ENCODE assay signal across 1 cellular context in genomic region chr15:92882697-92883642, GRCh38.
TF ChIP-seq lines count a peak whose summit lies in the region.

No MANE protein-coding gene starts in this region.

TF ChIP-seq in HepG2, 621 proteins besides CTCF, POLR2A, EP300 and RAD21 (continued from another document and continues in another):
- TF ChIP-seq ZNF691 (CRISPR knock-in tag; IDR thresholded peaks at IDR 0.05; ENCODE audit: borderline replicate concordance, low read depth), result no peak
- no peak for TF ChIP-seq ZIK1 (CRISPR knock-in tag; IDR thresholded peaks at IDR 0.05; ENCODE audit: borderline replicate concordance, low read depth)
- TF ChIP-seq, protein P1, sequence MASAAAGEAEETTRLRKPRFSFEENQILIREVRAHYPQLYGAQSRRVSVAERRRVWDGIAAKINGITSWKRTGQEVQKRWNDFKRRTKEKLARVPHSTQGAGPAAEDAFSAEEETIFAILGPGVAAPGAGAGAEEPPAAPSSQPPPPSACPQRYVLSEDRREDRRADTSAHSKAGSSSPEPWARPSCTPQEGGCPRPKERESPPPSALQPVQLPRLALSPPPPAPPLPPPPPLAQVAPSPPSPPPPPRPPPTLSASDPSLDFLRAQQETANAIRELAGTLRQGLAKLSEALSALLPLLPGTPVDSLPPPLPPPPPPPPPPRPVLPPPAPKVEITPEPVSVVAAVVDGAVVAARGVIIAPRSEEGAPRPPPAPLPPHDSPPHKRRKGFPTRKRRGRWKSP (CRISPR knock-in tag; IDR thresholded peaks at IDR 0.05), result no peak
- no peak for TF ChIP-seq ZMYM2 (CRISPR knock-in tag; IDR thresholded peaks at IDR 0.05)
- TF ChIP-seq POLR2AphosphoS2 (IDR thresholded peaks at IDR 0.05; ENCODE audit: low read depth, low read length), result no peak
- no peak for TF ChIP-seq ZNF513 (CRISPR knock-in tag; conservative IDR thresholded peaks at IDR 0.05)
- no peak for TF ChIP-seq TBX3 (IDR thresholded peaks at IDR 0.05; ENCODE audit: borderline replicate concordance)
- no peak for TF ChIP-seq ZMAT3 (CRISPR knock-in tag; conservative IDR thresholded peaks at IDR 0.05)
- TF ChIP-seq SMYD3 (CRISPR knock-in tag; IDR thresholded peaks at IDR 0.05), result no peak
- TF ChIP-seq ZNF678 (CRISPR knock-in tag; IDR thresholded peaks at IDR 0.05), result no peak
- TF ChIP-seq ZFX (CRISPR knock-in tag; IDR thresholded peaks at IDR 0.05; ENCODE audit: low read depth), result no peak
- TF ChIP-seq RBM22 (optimal IDR thresholded peaks at IDR 0.05; ENCODE audit: low read length), result no peak
- no peak for TF ChIP-seq RARA (CRISPR knock-in tag; IDR thresholded peaks at IDR 0.05)
- TF ChIP-seq ZNF563 (CRISPR knock-in tag; IDR thresholded peaks at IDR 0.05), result no peak; the same call in 1 of the 2 replicates
- TF ChIP-seq ZNF317 (CRISPR knock-in tag; IDR thresholded peaks at IDR 0.05), result no peak
- TF ChIP-seq ZNF615 (CRISPR knock-in tag; IDR thresholded peaks at IDR 0.05; ENCODE audit: borderline replicate concordance), result no peak
- no peak for TF ChIP-seq PAF1 (CRISPR knock-in tag; IDR thresholded peaks at IDR 0.05)
- TF ChIP-seq ZNF143 (CRISPR knock-in tag; IDR thresholded peaks at IDR 0.05), result no peak
- no peak for TF ChIP-seq HNRNPLL (IDR thresholded peaks at IDR 0.05; ENCODE audit: low read depth, low read length, poor library complexity, severe bottlenecking)
- TF ChIP-seq KDM4B (CRISPR knock-in tag; IDR thresholded peaks at IDR 0.05), result no peak
- no peak for TF ChIP-seq SSRP1 (CRISPR knock-in tag; IDR thresholded peaks at IDR 0.05)
- no peak for TF ChIP-seq ZFP36L2 (CRISPR knock-in tag; IDR thresholded peaks at IDR 0.05)
- TF ChIP-seq ZBTB10 (CRISPR knock-in tag; IDR thresholded peaks at IDR 0.05; ENCODE audit: borderline replicate concordance), result no peak
- no peak for TF ChIP-seq ARID3A (IDR thresholded peaks at IDR 0.05; ENCODE audit: low read depth, low read length)
- no peak for TF ChIP-seq NFKBIZ (CRISPR knock-in tag; IDR thresholded peaks at IDR 0.05)
- TF ChIP-seq KDM5B (CRISPR knock-in tag; IDR thresholded peaks at IDR 0.05; ENCODE audit: borderline replicate concordance), result no peak
- TF ChIP-seq, protein P2, sequence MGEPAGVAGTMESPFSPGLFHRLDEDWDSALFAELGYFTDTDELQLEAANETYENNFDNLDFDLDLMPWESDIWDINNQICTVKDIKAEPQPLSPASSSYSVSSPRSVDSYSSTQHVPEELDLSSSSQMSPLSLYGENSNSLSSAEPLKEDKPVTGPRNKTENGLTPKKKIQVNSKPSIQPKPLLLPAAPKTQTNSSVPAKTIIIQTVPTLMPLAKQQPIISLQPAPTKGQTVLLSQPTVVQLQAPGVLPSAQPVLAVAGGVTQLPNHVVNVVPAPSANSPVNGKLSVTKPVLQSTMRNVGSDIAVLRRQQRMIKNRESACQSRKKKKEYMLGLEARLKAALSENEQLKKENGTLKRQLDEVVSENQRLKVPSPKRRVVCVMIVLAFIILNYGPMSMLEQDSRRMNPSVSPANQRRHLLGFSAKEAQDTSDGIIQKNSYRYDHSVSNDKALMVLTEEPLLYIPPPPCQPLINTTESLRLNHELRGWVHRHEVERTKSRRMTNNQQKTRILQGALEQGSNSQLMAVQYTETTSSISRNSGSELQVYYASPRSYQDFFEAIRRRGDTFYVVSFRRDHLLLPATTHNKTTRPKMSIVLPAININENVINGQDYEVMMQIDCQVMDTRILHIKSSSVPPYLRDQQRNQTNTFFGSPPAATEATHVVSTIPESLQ (CRISPR knock-in tag; conservative IDR thresholded peaks at IDR 0.05), result no peak
- TF ChIP-seq PBX2 (CRISPR knock-in tag; IDR thresholded peaks at IDR 0.05), result no peak
- peak; percentile 39; the same call in 1 of the 2 replicates for TF ChIP-seq ZMYM4 (CRISPR knock-in tag; IDR thresholded peaks at IDR 0.05)
- no peak for TF ChIP-seq IRX3 (CRISPR knock-in tag; IDR thresholded peaks at IDR 0.05; ENCODE audit: borderline replicate concordance, low read depth)
- TF ChIP-seq, protein P3, sequence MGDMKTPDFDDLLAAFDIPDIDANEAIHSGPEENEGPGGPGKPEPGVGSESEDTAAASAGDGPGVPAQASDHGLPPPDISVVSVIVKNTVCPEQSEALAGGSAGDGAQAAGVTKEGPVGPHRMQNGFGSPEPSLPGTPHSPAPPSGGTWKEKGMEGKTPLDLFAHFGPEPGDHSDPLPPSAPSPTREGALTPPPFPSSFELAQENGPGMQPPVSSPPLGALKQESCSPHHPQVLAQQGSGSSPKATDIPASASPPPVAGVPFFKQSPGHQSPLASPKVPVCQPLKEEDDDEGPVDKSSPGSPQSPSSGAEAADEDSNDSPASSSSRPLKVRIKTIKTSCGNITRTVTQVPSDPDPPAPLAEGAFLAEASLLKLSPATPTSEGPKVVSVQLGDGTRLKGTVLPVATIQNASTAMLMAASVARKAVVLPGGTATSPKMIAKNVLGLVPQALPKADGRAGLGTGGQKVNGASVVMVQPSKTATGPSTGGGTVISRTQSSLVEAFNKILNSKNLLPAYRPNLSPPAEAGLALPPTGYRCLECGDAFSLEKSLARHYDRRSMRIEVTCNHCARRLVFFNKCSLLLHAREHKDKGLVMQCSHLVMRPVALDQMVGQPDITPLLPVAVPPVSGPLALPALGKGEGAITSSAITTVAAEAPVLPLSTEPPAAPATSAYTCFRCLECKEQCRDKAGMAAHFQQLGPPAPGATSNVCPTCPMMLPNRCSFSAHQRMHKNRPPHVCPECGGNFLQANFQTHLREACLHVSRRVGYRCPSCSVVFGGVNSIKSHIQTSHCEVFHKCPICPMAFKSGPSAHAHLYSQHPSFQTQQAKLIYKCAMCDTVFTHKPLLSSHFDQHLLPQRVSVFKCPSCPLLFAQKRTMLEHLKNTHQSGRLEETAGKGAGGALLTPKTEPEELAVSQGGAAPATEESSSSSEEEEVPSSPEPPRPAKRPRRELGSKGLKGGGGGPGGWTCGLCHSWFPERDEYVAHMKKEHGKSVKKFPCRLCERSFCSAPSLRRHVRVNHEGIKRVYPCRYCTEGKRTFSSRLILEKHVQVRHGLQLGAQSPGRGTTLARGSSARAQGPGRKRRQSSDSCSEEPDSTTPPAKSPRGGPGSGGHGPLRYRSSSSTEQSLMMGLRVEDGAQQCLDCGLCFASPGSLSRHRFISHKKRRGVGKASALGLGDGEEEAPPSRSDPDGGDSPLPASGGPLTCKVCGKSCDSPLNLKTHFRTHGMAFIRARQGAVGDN (CRISPR knock-in tag; IDR thresholded peaks at IDR 0.05), result peak; percentile 64
- TF ChIP-seq MED13 (CRISPR knock-in tag; IDR thresholded peaks at IDR 0.05), result 0 out of 2 replicates have a peak, but pooled peaks have one; percentile 32
- no peak for TF ChIP-seq ZNF709 (CRISPR knock-in tag; IDR thresholded peaks at IDR 0.05)
- TF ChIP-seq ZNF703 (CRISPR knock-in tag; IDR thresholded peaks at IDR 0.05; ENCODE audit: borderline replicate concordance), result no peak
- TF ChIP-seq ZNF574 (CRISPR knock-in tag; IDR thresholded peaks at IDR 0.05), result peak; percentile 76; the same call in 1 of the 2 replicates
- no peak for TF ChIP-seq RBAK (CRISPR knock-in tag; IDR thresholded peaks at IDR 0.05)
- TF ChIP-seq KLF16 (CRISPR knock-in tag; IDR thresholded peaks at IDR 0.05), result no peak
- no peak for TF ChIP-seq NFRKB (IDR thresholded peaks at IDR 0.05)
- TF ChIP-seq SIX4 (CRISPR knock-in tag; IDR thresholded peaks at IDR 0.05), result no peak
- TF ChIP-seq PHF8 (CRISPR knock-in tag; IDR thresholded peaks at IDR 0.05), result peak; percentile 52
- TF ChIP-seq, protein P4, sequence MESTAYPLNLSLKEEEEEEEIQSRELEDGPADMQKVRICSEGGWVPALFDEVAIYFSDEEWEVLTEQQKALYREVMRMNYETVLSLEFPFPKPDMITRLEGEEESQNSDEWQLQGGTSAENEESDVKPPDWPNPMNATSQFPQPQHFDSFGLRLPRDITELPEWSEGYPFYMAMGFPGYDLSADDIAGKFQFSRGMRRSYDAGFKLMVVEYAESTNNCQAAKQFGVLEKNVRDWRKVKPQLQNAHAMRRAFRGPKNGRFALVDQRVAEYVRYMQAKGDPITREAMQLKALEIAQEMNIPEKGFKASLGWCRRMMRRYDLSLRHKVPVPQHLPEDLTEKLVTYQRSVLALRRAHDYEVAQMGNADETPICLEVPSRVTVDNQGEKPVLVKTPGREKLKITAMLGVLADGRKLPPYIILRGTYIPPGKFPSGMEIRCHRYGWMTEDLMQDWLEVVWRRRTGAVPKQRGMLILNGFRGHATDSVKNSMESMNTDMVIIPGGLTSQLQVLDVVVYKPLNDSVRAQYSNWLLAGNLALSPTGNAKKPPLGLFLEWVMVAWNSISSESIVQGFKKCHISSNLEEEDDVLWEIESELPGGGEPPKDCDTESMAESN (CRISPR knock-in tag; conservative IDR thresholded peaks at IDR 0.05), result no peak
- no peak for TF ChIP-seq ZNF33B (CRISPR knock-in tag; IDR thresholded peaks at IDR 0.05)
- no peak for TF ChIP-seq KAT8 (CRISPR knock-in tag; IDR thresholded peaks at IDR 0.05)
